8 cellular contexts compared by ENCODE assay signal in the genomic region with DNA sequence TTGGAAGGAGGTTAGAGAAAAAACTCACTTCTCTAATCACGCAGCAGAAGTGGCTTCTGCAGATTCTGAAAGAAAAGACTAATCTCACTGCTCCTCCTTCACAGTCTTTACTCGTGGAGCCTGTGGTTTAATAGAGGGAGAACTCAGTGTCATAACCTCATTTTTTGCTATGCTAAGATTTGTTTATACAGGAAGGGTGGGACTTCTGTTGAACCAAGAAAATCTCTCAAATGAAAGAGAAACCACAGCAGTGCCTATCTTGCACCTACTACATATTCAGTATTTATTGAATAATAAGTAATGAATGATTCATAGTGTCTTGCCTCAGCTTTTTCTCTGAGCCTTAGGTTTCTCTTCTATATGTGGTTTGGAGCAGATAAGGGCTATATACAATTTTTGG.
DNase-seq lines count a peak whose midpoint lies in the region; ATAC-seq, FAIRE-seq and TF ChIP-seq lines count a peak whose summit lies in the region.

No MANE protein-coding gene starts in this region.

- CTCF ChIA-PET in activated CD4-positive, alpha-beta memory T cell treated with anti-CD3 and anti-CD28 coated beads, Interleukin-2, amount 10 ng/mL, durations not matched to agents 7 days and 5 days (lab: Charles Lee) = no interaction called here

- peaks cover 26% of the 10 kb centered on the region for H3K9me3 Mint-ChIP-seq in activated CD4-positive, alpha-beta memory T cell treated with anti-CD3 and anti-CD28 coated beads, Interleukin-2, amount 10 ng/mL, durations not matched to agents 7 days and 5 days
- peaks cover 8% of the 10 kb centered on the region for H3K9me3 Mint-ChIP-seq in osteocyte (ENCODE audit: unreplicated experiment)

- no peak for TF ChIP-seq POLR2A in H54 (IDR thresholded peaks at IDR 0.05; ENCODE audit: low read depth, low read length)

- H3K4me1 Mint-ChIP-seq in activated CD4-positive, alpha-beta memory T cell treated with anti-CD3 and anti-CD28 coated beads, Interleukin-2, amount 10 ng/mL, durations not matched to agents 7 days and 5 days = peaks cover 20% of the 10 kb centered on the region
- peaks cover 3% of the 10 kb centered on the region for H3K4me1 Mint-ChIP-seq in osteocyte (ENCODE audit: unreplicated experiment)

- peaks cover 20% of the 10 kb centered on the region for H3K36me3 Mint-ChIP-seq in activated CD4-positive, alpha-beta memory T cell treated with anti-CD3 and anti-CD28 coated beads, Interleukin-2, amount 10 ng/mL, durations not matched to agents 7 days and 5 days (ENCODE audit: low read depth)
- no peaks in the 10 kb centered on the region for H3K36me3 Mint-ChIP-seq in osteocyte (ENCODE audit: unreplicated experiment)

- peak overlapping the region; percentile 47 for H3K4me3 Mint-ChIP-seq in activated CD4-positive, alpha-beta memory T cell treated with anti-CD3 and anti-CD28 coated beads, Interleukin-2, amount 10 ng/mL, durations not matched to agents 7 days and 5 days
- no peak overlapping the region for H3K4me3 Mint-ChIP-seq in osteocyte (ENCODE audit: unreplicated experiment)

- no peak for FAIRE-seq in H54 (lab: Jason Lieb, UNC)

- H3K27ac Mint-ChIP-seq in activated CD4-positive, alpha-beta memory T cell treated with anti-CD3 and anti-CD28 coated beads, Interleukin-2, amount 10 ng/mL, durations not matched to agents 7 days and 5 days = peak overlapping the region; percentile 89
- H3K27ac Mint-ChIP-seq in osteocyte (ENCODE audit: unreplicated experiment) = peak overlapping the region; percentile 5

- peak; percentile 0 to 8 for DNase-seq in NOMO-1 (lab: John Stamatoyannopoulos, UW; ENCODE audit: unreplicated experiment in 2 of 2)
- DNase-seq in NOMO-1 treated with dmso at 0.1 percent for 144 hours (lab: John Stamatoyannopoulos, UW; ENCODE audit: unreplicated experiment) = no peak
- no peak for DNase-seq in activated CD4-positive, alpha-beta memory T cell treated with anti-CD3 and anti-CD28 coated beads, Interleukin-2, amount 10 ng/mL, durations not matched to agents 7 days and 5 days
- DNase-seq in osteocyte (ENCODE audit: extremely low spot score, unreplicated experiment) = no peak
- DNase-seq in H54 (ENCODE audit: insufficient read length, low spot score) = no peak

- TF ChIP-seq CTCF in osteocyte (IDR thresholded peaks at IDR 0.05) = no peak

- H3K27me3 Mint-ChIP-seq in activated CD4-positive, alpha-beta memory T cell treated with anti-CD3 and anti-CD28 coated beads, Interleukin-2, amount 10 ng/mL, durations not matched to agents 7 days and 5 days = no peaks in the 10 kb centered on the region
- no peaks in the 10 kb centered on the region for H3K27me3 Mint-ChIP-seq in osteocyte (ENCODE audit: unreplicated experiment)

- POLR2A ChIA-PET in activated CD4-positive, alpha-beta memory T cell treated with anti-CD3 and anti-CD28 coated beads, Interleukin-2, amount 10 ng/mL, durations not matched to agents 7 days and 5 days (lab: Charles Lee) = interaction anchor here (0.8 to 2.8 kb wide), 4 partner anchors 8 to 137 kb away, joined by 3 to 18 read pairs (median 5); partner anchors contain the start of gene DMAC1

- ATAC-seq in HG02884 (IDR thresholded peaks at IDR 0.05; ENCODE audit: unreplicated experiment) = peak; percentile 61
- ATAC-seq in GM18519 (IDR thresholded peaks at IDR 0.05; ENCODE audit: low FRiP score, unreplicated experiment) = no peak
- ATAC-seq in GM18502 (IDR thresholded peaks at IDR 0.05; ENCODE audit: poor library complexity, unreplicated experiment) = no peak

Comparison
In these comparisons a context has a peak if more than half of its experiments do, and no peak if none do; other contexts are left out.
1. DNase-seq: peak in NOMO-1 (2 of 2); none in NOMO-1 treated with dmso at 0.1 percent for 144 hours (single experiment), activated CD4-positive, alpha-beta memory T cell treated with anti-CD3 and anti-CD28 coated beads, Interleukin-2, amount 10 ng/mL, durations not matched to agents 7 days and 5 days (single experiment), osteocyte (single experiment) and H54 (single experiment).